ENCODE assay signal across 25 cellular contexts in genomic region chr11:76693791-76694190, GRCh38. TPM values are rescaled to one million over a fixed set of nuclear protein-coding genes. Genes with fewer than 3 reads are reported as not detected.
DNase-seq lines count a peak whose midpoint lies in the region; ATAC-seq, FAIRE-seq and TF ChIP-seq lines count a peak whose summit lies in the region.
"Had no signal": no experiment of that assay in that cellular context is flagged by ENCODE, and none has a peak within 500 bp of the region (broad histone marks: within the 10 kb centered on the region; RNA-seq: fewer than 3 reads in every experiment).

No MANE protein-coding gene starts in this region.

- DNase-seq in GM12891 (ENCODE audit: insufficient read length, low spot score): no peak
- peak; percentile 60 for DNase-seq in M059J (ENCODE audit: low read depth)
- peak; percentile 35 for DNase-seq in SW480 (ENCODE audit: low spot score)
- no peak for DNase-seq in smooth muscle cell (lab: John Stamatoyannopoulos, UW; ENCODE audit: unreplicated experiment)
- DNase-seq in tibial artery: no peak
- no peak for DNase-seq in SK-N-SH
- DNase-seq in stimulated activated naive CD8-positive, alpha-beta T cell treated with anti-CD3 and anti-CD28 coated beads, Interleukin-15, amount 100 ng/mL, for 72 hours: no peak
- DNase-seq: 8988T; AML-193; Caco-2; Calu3; CD4-positive, alpha-beta T cell; CD8-positive, alpha-beta T cell; DMS79 treated with DMSO at 0.1 percent for 48 hours; GF-D8 had no signal

- intact Hi-C loops in tibial artery (cut with DNase I; ENCODE audit: low total_unique reads): no loop called here

- TF ChIP-seq EP300 in SK-N-SH (IDR thresholded peaks at IDR 0.05; ENCODE audit: borderline replicate concordance in 1 of 2, low read depth in 1 of 2, low read length in 1 of 2): no peak

- FAIRE-seq in GM12891 (lab: Jason Lieb, UNC): peak; percentile 5
- FAIRE-seq: A549, D721Med, G401.6, GM12892, GM18507, GM19239 had no signal

- POLR2A ChIA-PET in SK-N-SH (lab: Yijun Ruan, JAX): no interaction called here

- H3K4me1 ChIP-seq in smooth muscle cell (ENCODE audit: low read depth) (peaks cover 5% of the 10 kb centered on the region), tibial artery (no peaks in the 10 kb centered on the region), SK-N-SH (ENCODE audit: control insufficient read depth in 1 of 2, insufficient read depth in 2 of 2, low read depth in 1 of 2, low read length in 1 of 2) (no peaks in the 10 kb centered on the region)
- H3K4me1 ChIP-seq: Caco-2 had no signal

- peaks cover 5% of the 10 kb centered on the region for H3F3A ChIP-seq in smooth muscle cell (ENCODE audit: low read depth)
- H3F3A ChIP-seq in SK-N-SH (replicated peaks; ENCODE audit: insufficient read depth): no peaks in the 10 kb centered on the region

- H3K9me3 ChIP-seq in smooth muscle cell (replicated peaks; ENCODE audit: low read depth) (no peaks in the 10 kb centered on the region), tibial artery (no peaks in the 10 kb centered on the region), SK-N-SH (no peaks in the 10 kb centered on the region)
- H3K9me3 ChIP-seq: A549; BLaER1 treated with 17β-estradiol and CSF1 and Interleukin-3, amounts not matched to agents 10 nM and 100 nM; Caco-2 had no signal

- H3K27me3 ChIP-seq in smooth muscle cell (ENCODE audit: low read depth) (no peaks in the 10 kb centered on the region), tibial artery (no peaks in the 10 kb centered on the region), SK-N-SH (ENCODE audit: insufficient read depth) (no peaks in the 10 kb centered on the region)
- H3K27me3 ChIP-seq: BLaER1 treated with 17β-estradiol and CSF1 and Interleukin-3, amounts not matched to agents 10 nM and 100 nM had no signal

- H4K20me1 ChIP-seq in smooth muscle cell (ENCODE audit: low read depth) (no peaks in the 10 kb centered on the region), SK-N-SH (ENCODE audit: insufficient read depth) (no peaks in the 10 kb centered on the region)
- H4K20me1 ChIP-seq: BLaER1 treated with 17β-estradiol and CSF1 and Interleukin-3, amounts not matched to agents 10 nM and 100 nM had no signal

- no peaks in the 10 kb centered on the region for H3K9me2 ChIP-seq in SK-N-SH

- H3K4me1 Mint-ChIP-seq in stimulated activated naive CD8-positive, alpha-beta T cell treated with anti-CD3 and anti-CD28 coated beads, Interleukin-15, amount 100 ng/mL, for 72 hours: peaks cover 15% of the 10 kb centered on the region
- H3K4me1 Mint-ChIP-seq: B cell had no signal

- no peaks in the 10 kb centered on the region for H3K9me3 Mint-ChIP-seq in stimulated activated naive CD8-positive, alpha-beta T cell treated with anti-CD3 and anti-CD28 coated beads, Interleukin-15, amount 100 ng/mL, for 72 hours
- H3K9me3 Mint-ChIP-seq: CD4-positive, alpha-beta T cell; CD8-positive, alpha-beta T cell had no signal

- peaks cover 7% of the 10 kb centered on the region for H3K27me3 Mint-ChIP-seq in stimulated activated naive CD8-positive, alpha-beta T cell treated with anti-CD3 and anti-CD28 coated beads, Interleukin-15, amount 100 ng/mL, for 72 hours

- H3K79me2 ChIP-seq in smooth muscle cell (ENCODE audit: low read depth): no peaks in the 10 kb centered on the region
- H3K79me2 ChIP-seq in SK-N-SH (ENCODE audit: insufficient read depth): no peaks in the 10 kb centered on the region

- WGBS in smooth muscle cell (ENCODE audit: low lambda C conversion rate): 100% methylated on average over 1 of the region's 1 CpG
- 91% methylated on average over 1 of the region's 1 CpG for WGBS in SK-N-SH (ENCODE audit: low lambda C conversion rate)

- no peak overlapping the region for H3K27ac Mint-ChIP-seq in stimulated activated naive CD8-positive, alpha-beta T cell treated with anti-CD3 and anti-CD28 coated beads, Interleukin-15, amount 100 ng/mL, for 72 hours
- H3K27ac Mint-ChIP-seq: B cell; CD4-positive, alpha-beta T cell; CD8-positive, alpha-beta T cell had no signal

- no peak for ATAC-seq in GM18867 (IDR thresholded peaks at IDR 0.05; ENCODE audit: unreplicated experiment)
- no peak for ATAC-seq in stimulated activated naive CD8-positive, alpha-beta T cell treated with anti-CD3 and anti-CD28 coated beads, Interleukin-15, amount 100 ng/mL, for 72 hours
- ATAC-seq: CD8-positive, alpha-beta T cell had no signal

- H3K36me3 ChIP-seq in smooth muscle cell (ENCODE audit: low read depth): no peaks in the 10 kb centered on the region
- H3K36me3 ChIP-seq in tibial artery: no peaks in the 10 kb centered on the region
- H3K36me3 ChIP-seq in SK-N-SH (replicated peaks in 1 of 2; ENCODE audit: control insufficient read depth in 1 of 2, insufficient read depth in 2 of 2, low read length in 1 of 2): no peaks in the 10 kb centered on the region
- H3K36me3 ChIP-seq: BLaER1 treated with 17β-estradiol and CSF1 and Interleukin-3, amounts not matched to agents 10 nM and 100 nM had no signal

- CTCF ChIA-PET in SK-N-SH (lab: Yijun Ruan, JAX): interaction anchor here (0.6 to 1.9 kb wide), 4 partner anchors 13 to 247 kb away, joined by 3 to 8 read pairs (median 3); no protein-coding TSS in a partner anchor

- TF ChIP-seq CTCF in smooth muscle cell (IDR thresholded peaks at IDR 0.05; ENCODE audit: borderline replicate concordance, insufficient read depth, poor library complexity, severe bottlenecking) (no peak), tibial artery (IDR thresholded peaks at IDR 0.05) (no peak), SK-N-SH (IDR thresholded peaks at IDR 0.05) (no peak)

- H3K4me3 ChIP-seq in smooth muscle cell (no peak overlapping the region), tibial artery (no peak overlapping the region), SK-N-SH (ENCODE audit: low read depth in 2 of 2, low read length in 1 of 2) (no peak overlapping the region)
- H3K4me3 ChIP-seq: A549; BLaER1 treated with 17β-estradiol and CSF1 and Interleukin-3, amounts not matched to agents 10 nM and 100 nM had no signal

- TF ChIP-seq RAD21 in SK-N-SH (IDR thresholded peaks at IDR 0.05; ENCODE audit: low read length): no peak

- no peak overlapping the region for H3K4me3 Mint-ChIP-seq in stimulated activated naive CD8-positive, alpha-beta T cell treated with anti-CD3 and anti-CD28 coated beads, Interleukin-15, amount 100 ng/mL, for 72 hours
- H3K4me3 Mint-ChIP-seq: B cell; CD4-positive, alpha-beta T cell; CD8-positive, alpha-beta T cell had no signal

- TF ChIP-seq POLR2A in GM12891 (IDR thresholded peaks at IDR 0.05; ENCODE audit: low read depth, low read length): no peak

- no peak overlapping the region for H3K9ac ChIP-seq in smooth muscle cell (ENCODE audit: low read depth)
- no peak overlapping the region for H3K9ac ChIP-seq in SK-N-SH
- H3K9ac ChIP-seq: BLaER1 treated with 17β-estradiol and CSF1 and Interleukin-3, amounts not matched to agents 10 nM and 100 nM had no signal

- H3K4me2 ChIP-seq in smooth muscle cell: no peak overlapping the region
- H3K4me2 ChIP-seq in SK-N-SH: no peak overlapping the region
- H3K4me2 ChIP-seq: A549; BLaER1 treated with 17β-estradiol and CSF1 and Interleukin-3, amounts not matched to agents 10 nM and 100 nM had no signal

- no peak overlapping the region for H2AFZ ChIP-seq in smooth muscle cell (ENCODE audit: low read depth)
- no peak overlapping the region; the same call in 1 of the 2 replicates for H2AFZ ChIP-seq in SK-N-SH (ENCODE audit: low read depth)

- H3K27ac ChIP-seq in smooth muscle cell (ENCODE audit: low read depth): peak overlapping the region; percentile 60
- H3K27ac ChIP-seq in tibial artery: no peak overlapping the region
- H3K27ac ChIP-seq in SK-N-SH (ENCODE audit: low read depth in 2 of 2, low read length in 1 of 2): no peak overlapping the region
- H3K27ac ChIP-seq: BLaER1 treated with 17β-estradiol and CSF1 and Interleukin-3, amounts not matched to agents 10 nM and 100 nM; C4-2B had no signal

TF ChIP-seq in GM12891, 5 proteins besides CTCF, POLR2A, EP300 and RAD21:
- TF ChIP-seq TAF1 (IDR thresholded peaks at IDR 0.05; ENCODE audit: low read depth, low read length): no peak
- no peak for TF ChIP-seq POLR2AphosphoS5 (IDR thresholded peaks at IDR 0.05; ENCODE audit: low read depth, low read length)
- no peak for TF ChIP-seq POU2F2 (IDR thresholded peaks at IDR 0.05; ENCODE audit: low read depth, low read length)
- no peak for TF ChIP-seq PAX5 (IDR thresholded peaks at IDR 0.05; ENCODE audit: insufficient read depth, low read length, severe bottlenecking)
- no peak for TF ChIP-seq SPI1 (IDR thresholded peaks at IDR 0.05; ENCODE audit: low read depth, low read length)

TF ChIP-seq in SK-N-SH, 30 proteins besides CTCF, POLR2A, EP300 and RAD21 (continues in another document):
- TF ChIP-seq NRF1 (IDR thresholded peaks at IDR 0.05; ENCODE audit: low read depth, low read length): no peak
- no peak for TF ChIP-seq SIN3A (IDR thresholded peaks at IDR 0.05; ENCODE audit: borderline replicate concordance, low read depth, low read length)
- no peak for TF ChIP-seq JUND (IDR thresholded peaks at IDR 0.05)
- no peak for TF ChIP-seq TAF1 (IDR thresholded peaks at IDR 0.05; ENCODE audit: borderline replicate concordance, low read depth, low read length)
- TF ChIP-seq FOSL2 (IDR thresholded peaks at IDR 0.05; ENCODE audit: borderline replicate concordance, low read depth): no peak
- TF ChIP-seq, protein P1, sequence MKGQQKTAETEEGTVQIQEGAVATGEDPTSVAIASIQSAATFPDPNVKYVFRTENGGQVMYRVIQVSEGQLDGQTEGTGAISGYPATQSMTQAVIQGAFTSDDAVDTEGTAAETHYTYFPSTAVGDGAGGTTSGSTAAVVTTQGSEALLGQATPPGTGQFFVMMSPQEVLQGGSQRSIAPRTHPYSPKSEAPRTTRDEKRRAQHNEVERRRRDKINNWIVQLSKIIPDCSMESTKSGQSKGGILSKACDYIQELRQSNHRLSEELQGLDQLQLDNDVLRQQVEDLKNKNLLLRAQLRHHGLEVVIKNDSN (IDR thresholded peaks at IDR 0.05; ENCODE audit: borderline replicate concordance, low read depth): no peak
- TF ChIP-seq YY1 (IDR thresholded peaks at IDR 0.05; ENCODE audit: low read depth): no peak
- no peak for TF ChIP-seq CHD2 (IDR thresholded peaks at IDR 0.05; ENCODE audit: low read length, partially characterized antibody)

RNA-seq across cellular contexts. Expression of gene LRRC32, which starts 23.2 kb away (rescaled TPM):
- 2.0 TPM for polyA plus RNA-seq in GM12891 (2012; ENCODE audit: low read depth, missing spikeins)
- not detected in 2 replicates for total RNA-seq in M059J (2014; rRNA removed; shearing (Covaris generic))
- 147 and 171 TPM in 2 replicates for total RNA-seq in smooth muscle cell
- polyA plus RNA-seq in smooth muscle cell (330 and 444 TPM in 2 replicates), SK-N-SH (2012; rRNA removed) (0.19 and 0.43 TPM in 2 replicates)
- 0.28 and 0.30 TPM in 2 replicates for polyA plus RNA-seq in SK-N-SH (2012; cell fraction: cytosol; rRNA removed)
- 0.42 and 0.57 TPM in 2 replicates for polyA plus RNA-seq in SK-N-SH (2012; cell fraction: nucleus; rRNA removed)
- total RNA-seq: Calu3 had no signal

Comparison
In these comparisons a context has a peak if more than half of its experiments do, and no peak if none do; other contexts are left out.
1. DNase-seq: peak in M059J (single experiment) and SW480 (single experiment); none in GM12891 (single experiment), smooth muscle cell (single experiment), tibial artery (0 of 2), SK-N-SH (single experiment) and stimulated activated naive CD8-positive, alpha-beta T cell treated with anti-CD3 and anti-CD28 coated beads, Interleukin-15, amount 100 ng/mL, for 72 hours (0 of 2).
2. RNA of gene LRRC32, which starts 23.2 kb away (total RNA-seq): 147 to 171 TPM in smooth muscle cell; not detected in M059J; every median in the first group is over 100 times any median in the second.